In genomic region chr20:51363378-51363777, GRCh38 we compare ENCODE assay signal across 25 cellular contexts.
DNase-seq lines count a peak whose midpoint lies in the region; ATAC-seq, FAIRE-seq and TF ChIP-seq lines count a peak whose summit lies in the region.
"Had no signal": no experiment of that assay in that cellular context is flagged by ENCODE, and none has a peak within 500 bp of the region (broad histone marks: within the 10 kb centered on the region; RNA-seq: fewer than 3 reads in every experiment).

No MANE protein-coding gene starts in this region.

- ATAC-seq in activated CD8-positive, alpha-beta memory T cell treated with anti-CD3 and anti-CD28 coated beads, Interleukin-2, amount 10 ng/mL, durations not matched to agents 7 days and 5 days: peak; percentile 39
- ATAC-seq in HG03103 (IDR thresholded peaks at IDR 0.05; ENCODE audit: low read depth, unreplicated experiment) (peak; percentile 90), upper lobe of right lung (no peak), heart left ventricle (no peak)

- WGBS in heart left ventricle, 4 donors: 65 to 69% (median 67%) methylated on average over 2 of the region's 2 CpGs

- no peaks in the 10 kb centered on the region for H4K20me1 ChIP-seq in astrocyte (ENCODE audit: insufficient read depth, low read length)

- intact Hi-C loops in upper lobe of right lung (cut with DNase I) (no loop called here), heart left ventricle (cut with DNase I) (no loop called here)

- H3K4me3 ChIP-seq in astrocyte (ENCODE audit: insufficient read depth, low read depth, low read length) (no peak overlapping the region), upper lobe of right lung (no peak overlapping the region), heart left ventricle (no peak overlapping the region)

- H3K4me1 ChIP-seq in astrocyte (ENCODE audit: insufficient read depth, low read length) (peaks cover 53% of the 10 kb centered on the region), upper lobe of right lung (no peaks in the 10 kb centered on the region), heart left ventricle (peaks cover 0 to 5% (median 0%) of the 10 kb centered on the region in 12 donors)

- H3K9me3 ChIP-seq in astrocyte (ENCODE audit: insufficient read depth, low read depth, low read length) (peaks cover 8% of the 10 kb centered on the region), upper lobe of right lung (peaks cover 7% of the 10 kb centered on the region), heart left ventricle (peaks cover 0 to 23% (median 0%) of the 10 kb centered on the region in 12 donors)

- H3K4me3 Mint-ChIP-seq in activated CD8-positive, alpha-beta memory T cell treated with anti-CD3 and anti-CD28 coated beads, Interleukin-2, amount 10 ng/mL, durations not matched to agents 7 days and 5 days: no peak overlapping the region
- H3K4me3 Mint-ChIP-seq in astrocyte (ENCODE audit: unreplicated experiment): no peak overlapping the region
- H3K4me3 Mint-ChIP-seq: B cell, HFFc6 had no signal

- H3K79me2 ChIP-seq in astrocyte (ENCODE audit: insufficient read depth, low read length): peaks cover 12% of the 10 kb centered on the region

- peak overlapping the region; percentile 22 for H3K9ac ChIP-seq in astrocyte (ENCODE audit: low read length)
- H3K9ac ChIP-seq: SK-N-SH had no signal

- no peak for DNase-seq in activated CD8-positive, alpha-beta memory T cell treated with anti-CD3 and anti-CD28 coated beads, Interleukin-2, amount 10 ng/mL, durations not matched to agents 7 days and 5 days
- DNase-seq in activated CD8-positive, alpha-beta memory T cell treated with anti-CD3 and anti-CD28 coated beads, Interleukin-2, amount 50 U/mL, for 48 hours: no peak
- DNase-seq in astrocyte (ENCODE audit: low read depth) (no peak), upper lobe of right lung (peak; percentile 31), NCI-H2196 treated with DMSO at 0.1 percent for 48 hours (lab: John Stamatoyannopoulos, UW; ENCODE audit: unreplicated experiment) (no peak), heart left ventricle (no peak), Kasumi-1 (lab: John Stamatoyannopoulos, UW) (no peak)
- DNase-seq: 8988T, COR-L47, DMS 273 treated with DMSO at 0.1 percent for 48 hours, DND-41, H7, HFFc6, MV-4-11, NCI-H1417, NCI-H187, NCI-H2107, NCI-H2227 treated with DMSO at 0.1 percent for 48 hours, NCI-H510A treated with DMSO at 0.1 percent for 48 hours, NCI-H774, OCI-M1, SHP77 treated with DMSO at 0.1 percent for 48 hours, SK-N-SH had no signal

- H3K27ac Mint-ChIP-seq in activated CD8-positive, alpha-beta memory T cell treated with anti-CD3 and anti-CD28 coated beads, Interleukin-2, amount 10 ng/mL, durations not matched to agents 7 days and 5 days: no peak overlapping the region
- H3K27ac Mint-ChIP-seq in astrocyte (ENCODE audit: unreplicated experiment): peak overlapping the region; percentile 78
- H3K27ac Mint-ChIP-seq: B cell had no signal

- peaks cover 12% of the 10 kb centered on the region for H3K4me1 Mint-ChIP-seq in activated CD8-positive, alpha-beta memory T cell treated with anti-CD3 and anti-CD28 coated beads, Interleukin-2, amount 10 ng/mL, durations not matched to agents 7 days and 5 days
- peaks cover 48% of the 10 kb centered on the region for H3K4me1 Mint-ChIP-seq in astrocyte (ENCODE audit: low read depth, unreplicated experiment)
- H3K4me1 Mint-ChIP-seq: B cell had no signal

- peaks cover 14% of the 10 kb centered on the region for H3K27me3 Mint-ChIP-seq in activated CD8-positive, alpha-beta memory T cell treated with anti-CD3 and anti-CD28 coated beads, Interleukin-2, amount 10 ng/mL, durations not matched to agents 7 days and 5 days
- H3K27me3 Mint-ChIP-seq in astrocyte (ENCODE audit: low read depth, unreplicated experiment): no peaks in the 10 kb centered on the region

- peaks cover 5% of the 10 kb centered on the region for H3K9me3 Mint-ChIP-seq in activated CD8-positive, alpha-beta memory T cell treated with anti-CD3 and anti-CD28 coated beads, Interleukin-2, amount 10 ng/mL, durations not matched to agents 7 days and 5 days (ENCODE audit: low read depth)
- peaks cover 18% of the 10 kb centered on the region for H3K9me3 Mint-ChIP-seq in astrocyte (ENCODE audit: unreplicated experiment)

- no peak overlapping the region for H2AFZ ChIP-seq in astrocyte (ENCODE audit: low read depth, low read length)

- peaks cover 9% of the 10 kb centered on the region for H3K36me3 Mint-ChIP-seq in activated CD8-positive, alpha-beta memory T cell treated with anti-CD3 and anti-CD28 coated beads, Interleukin-2, amount 10 ng/mL, durations not matched to agents 7 days and 5 days
- peaks cover 4% of the 10 kb centered on the region for H3K36me3 Mint-ChIP-seq in astrocyte (ENCODE audit: low read depth, unreplicated experiment)

- CTCF ChIA-PET in activated CD8-positive, alpha-beta memory T cell treated with anti-CD3 and anti-CD28 coated beads, Interleukin-2, amount 10 ng/mL, durations not matched to agents 7 days and 5 days (lab: Charles Lee): interaction anchor here (1.1 kb wide), 1 partner anchor 376 kb away, joined by 4 read pairs; no protein-coding TSS in a partner anchor

- H3K4me2 ChIP-seq in astrocyte (ENCODE audit: low read length): no peak overlapping the region
- H3K4me2 ChIP-seq: SK-N-SH had no signal

- TF ChIP-seq CTCF in astrocyte (IDR thresholded peaks at IDR 0.05; ENCODE audit: insufficient read depth, low read depth, low read length): no peak
- no peak for TF ChIP-seq CTCF in upper lobe of right lung (IDR thresholded peaks at IDR 0.05)
- TF ChIP-seq CTCF in heart left ventricle (IDR thresholded peaks at IDR 0.05): no peak

- H3K27ac ChIP-seq in astrocyte (ENCODE audit: low read depth, low read length) (peak overlapping the region; percentile 100), upper lobe of right lung (no peak overlapping the region), heart left ventricle (no peak overlapping the region)

- TF ChIP-seq POLR2A in heart left ventricle (IDR thresholded peaks at IDR 0.05): no peak

- H3K36me3 ChIP-seq in astrocyte (ENCODE audit: insufficient read depth, low read length) (no peaks in the 10 kb centered on the region), upper lobe of right lung (no peaks in the 10 kb centered on the region), heart left ventricle (no peaks in the 10 kb centered on the region)

- no peak for FAIRE-seq in astrocyte (lab: Jason Lieb, UNC)

- H3K27me3 ChIP-seq in astrocyte (ENCODE audit: insufficient read depth, low read length) (no peaks in the 10 kb centered on the region), upper lobe of right lung (no peaks in the 10 kb centered on the region), heart left ventricle (no peaks in the 10 kb centered on the region)

Comparison
In these comparisons a context has a peak if more than half of its experiments do, and no peak if none do; other contexts are left out.
1. ATAC-seq: peak in activated CD8-positive, alpha-beta memory T cell treated with anti-CD3 and anti-CD28 coated beads, Interleukin-2, amount 10 ng/mL, durations not matched to agents 7 days and 5 days (single experiment) and HG03103 (single experiment); none in upper lobe of right lung (single experiment) and heart left ventricle (0 of 4).